ENCODE assay signal across 16 cellular contexts in genomic region chr10:125030567-125031197, GRCh38.
"Had no signal": no experiment of that assay in that cellular context is flagged by ENCODE, and none has a peak within 500 bp of the region (broad histone marks: within the 10 kb centered on the region; RNA-seq: fewer than 3 reads in every experiment).

No MANE protein-coding gene starts in this region.

- ATAC-seq: activated CD8-positive, alpha-beta T cell treated with anti-CD3 and anti-CD28 coated beads, Interleukin-2, amount 10 ng/mL, durations not matched to agents 7 days and 5 days; gastroesophageal sphincter; stimulated activated effector memory CD8-positive, alpha-beta T cell treated with anti-CD3 and anti-CD28 coated beads, Interleukin-12 subunit alpha, Interleukin-12 subunit beta, amount 100 ng/mL, for 72 hours had no signal

- H3K36me3 ChIP-seq: neural progenitor cell had no signal

- H3K4me3 ChIP-seq: gastroesophageal sphincter, neural progenitor cell, right atrium auricular region, upper lobe of left lung had no signal

- H3K9me3 ChIP-seq: gastroesophageal sphincter, right atrium auricular region, upper lobe of left lung had no signal

- H3K27me3 ChIP-seq: gastroesophageal sphincter, neural progenitor cell, right atrium auricular region, upper lobe of left lung had no signal

- H3K27ac ChIP-seq: gastroesophageal sphincter, neural progenitor cell, right atrium auricular region had no signal

- DNase-seq: activated CD4-positive, alpha-beta T cell treated with anti-CD3 and anti-CD28 coated beads for 48 hours; activated CD8-positive, alpha-beta memory T cell treated with anti-CD3 and anti-CD28 coated beads, Interleukin-2, amount 50 U/mL, for 48 hours; activated CD8-positive, alpha-beta T cell treated with anti-CD3 and anti-CD28 coated beads, Interleukin-2, amount 10 ng/mL, durations not matched to agents 7 days and 5 days; activated naive CD4-positive, alpha-beta T cell; caudate nucleus; cortex of kidney; effector memory CD4-positive, alpha-beta T cell; kidney; small intestine; substantia nigra; T1000; upper lobe of left lung had no signal
